11 cellular contexts compared by ENCODE assay signal in the genomic region with DNA sequence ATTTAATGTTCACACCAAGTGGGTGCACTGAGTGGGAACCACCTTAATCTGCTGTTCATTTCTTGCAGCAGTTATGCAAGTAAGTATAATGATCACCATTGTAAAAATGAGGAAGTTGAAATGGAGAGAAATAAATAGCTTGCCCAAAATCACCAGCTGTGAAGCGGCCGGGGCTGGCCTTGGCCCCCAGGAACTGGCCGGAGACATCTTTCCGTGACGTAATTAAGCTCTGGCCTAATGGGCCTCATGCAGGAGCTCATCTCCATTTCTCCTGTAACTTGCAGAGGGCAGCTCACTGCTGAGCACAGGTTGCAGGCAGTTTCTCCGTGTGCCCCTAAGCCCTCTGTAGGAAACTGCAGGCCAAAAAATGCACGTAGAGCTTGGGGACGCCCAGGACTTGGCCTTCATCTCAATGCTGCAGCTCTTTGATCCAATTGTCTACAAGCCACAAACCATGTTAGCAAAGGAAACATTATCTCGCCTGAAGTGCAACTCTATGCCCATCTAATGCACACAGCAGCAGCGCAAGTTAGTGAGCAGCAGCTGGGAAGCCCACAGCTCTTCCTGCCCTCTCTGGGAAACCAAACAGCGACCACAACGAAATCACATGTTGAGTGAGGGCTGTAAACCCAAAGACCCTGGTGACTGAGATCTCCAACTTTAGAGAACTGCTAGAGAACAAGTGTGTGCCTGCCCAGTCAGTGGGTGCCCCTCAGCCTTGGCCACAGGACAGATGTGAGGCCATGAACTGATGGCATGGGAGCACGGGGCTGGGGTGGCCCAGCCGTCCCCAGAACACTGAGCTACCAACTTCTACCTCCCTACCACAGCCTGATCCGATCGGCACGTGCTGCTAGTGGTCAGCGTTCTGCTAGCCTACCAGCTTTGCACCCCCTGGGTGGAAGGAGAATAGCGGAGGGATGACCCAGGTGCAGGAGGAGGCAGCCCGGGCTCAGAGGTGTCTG. TPM values are rescaled to one million over a fixed set of nuclear protein-coding genes. Genes with fewer than 3 reads are reported as not detected.
DNase-seq lines count a peak whose midpoint lies in the region; ATAC-seq lines count a peak whose summit lies in the region.
"Had no signal": no experiment of that assay in that cellular context is flagged by ENCODE, and none has a peak within 500 bp of the region (broad histone marks: within the 10 kb centered on the region; RNA-seq: fewer than 3 reads in every experiment).

No MANE protein-coding gene starts in this region.

- H3K36me3 ChIP-seq in SJCRH30 = no peaks in the 10 kb centered on the region

- no peak overlapping the region for H3K27ac ChIP-seq in SJCRH30
- H3K27ac ChIP-seq: epithelial cell of prostate, parathyroid adenoma had no signal

- H3K4me1 ChIP-seq in SJCRH30 = no peaks in the 10 kb centered on the region
- H3K4me1 ChIP-seq: parathyroid adenoma had no signal

- peak; percentile 41 for DNase-seq in NOMO-1 treated with dmso at 0.1 percent for 144 hours (lab: John Stamatoyannopoulos, UW; ENCODE audit: unreplicated experiment)
- DNase-seq in putamen (ENCODE audit: low spot score) = peak; percentile 49
- DNase-seq in stimulated activated CD8-positive, alpha-beta memory T cell treated with anti-CD3 and anti-CD28 coated beads, Interleukin-4, amount 100 ng/mL, for 48 hours = no peak
- no peak for DNase-seq in GM03348 (ENCODE audit: low spot score)
- no peak for DNase-seq in COR-L47 (lab: John Stamatoyannopoulos, UW)
- DNase-seq in SJCRH30 = no peak
- DNase-seq: activated CD4-positive, alpha-beta T cell treated with anti-CD3 and anti-CD28 coated beads, Interleukin-2, amount 50 U/mL, for 1 hour had no signal

- no peaks in the 10 kb centered on the region for H3K9me3 ChIP-seq in SJCRH30 (replicated peaks)

- H3K4me3 ChIP-seq in SJCRH30 = no peak overlapping the region

- no peaks in the 10 kb centered on the region for H3K27me3 ChIP-seq in SJCRH30

- peak; percentile 86 for ATAC-seq in GM18909 (IDR thresholded peaks at IDR 0.05; ENCODE audit: poor library complexity, unreplicated experiment)
- ATAC-seq in HG02798 (IDR thresholded peaks at IDR 0.05; ENCODE audit: poor library complexity, unreplicated experiment) = peak; percentile 82

RNA-seq across cellular contexts. Expression of gene APCDD1, which starts 28.8 kb away (rescaled TPM):
- not detected in 2 replicates for total RNA-seq in SJCRH30 (2014; rRNA removed; shearing (Covaris generic))

RNA-seq across cellular contexts. Expression of gene NAPG, which starts 42.6 kb away (rescaled TPM):
- 23.8 and 25.5 TPM in 2 replicates for total RNA-seq in SJCRH30 (2014; rRNA removed; shearing (Covaris generic))

Comparison
In these comparisons a context has a peak if more than half of its experiments do, and no peak if none do; other contexts are left out.
1. DNase-seq: peak in NOMO-1 treated with dmso at 0.1 percent for 144 hours (single experiment) and putamen (single experiment); none in stimulated activated CD8-positive, alpha-beta memory T cell treated with anti-CD3 and anti-CD28 coated beads, Interleukin-4, amount 100 ng/mL, for 48 hours (single experiment), GM03348 (single experiment), COR-L47 (single experiment) and SJCRH30 (0 of 2).